Comparison of ENCODE assay signal across 1 cellular context in the genomic region with DNA sequence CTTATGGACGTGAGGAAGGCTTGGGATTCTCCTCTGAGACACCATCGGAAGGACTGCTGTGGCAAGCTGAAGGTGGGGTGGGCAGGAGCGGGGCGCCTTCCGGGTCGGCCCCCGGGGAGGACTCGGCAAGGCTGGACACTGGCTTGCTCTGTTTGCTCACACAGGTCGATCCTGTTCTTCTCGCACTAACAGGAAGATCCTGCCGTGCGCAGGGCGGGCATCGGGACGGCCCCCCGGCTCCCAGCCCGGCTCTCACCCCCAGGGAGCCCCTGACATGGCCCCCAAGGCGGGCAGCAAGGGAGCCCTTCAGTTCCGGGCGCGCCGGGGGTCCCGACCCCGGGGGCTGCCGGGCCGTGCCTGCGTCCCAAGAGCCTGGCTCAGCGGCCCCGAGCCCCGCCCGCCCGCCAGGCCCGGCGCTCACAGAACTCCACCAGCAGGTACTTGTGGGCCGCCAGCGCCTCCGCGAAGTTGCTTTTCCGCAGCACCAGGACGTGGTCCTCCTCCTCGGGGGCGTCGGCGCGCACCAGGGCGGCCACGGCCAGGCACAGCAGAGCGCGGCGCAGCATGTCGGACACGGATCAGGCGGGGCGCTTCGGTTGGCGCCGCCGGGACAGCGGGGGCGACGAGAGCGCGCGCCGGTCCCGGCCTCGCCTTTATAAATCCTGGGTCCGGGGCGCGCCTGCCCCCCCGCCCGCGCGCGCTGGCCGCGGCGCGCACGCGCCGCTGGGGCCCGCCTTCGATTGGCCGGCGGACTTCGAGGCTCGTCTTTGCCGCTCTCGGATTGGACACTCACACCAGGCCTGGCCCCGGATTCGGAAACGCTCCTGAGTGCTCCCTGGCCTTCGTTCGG.
TF ChIP-seq lines count a peak whose summit lies in the region.

Gene P4HB (minus strand): TSS at position 630 of the 850 bp plus-strand sequence. CDS start 64 bp downstream, at position 566.

TF ChIP-seq in H1, 55 proteins besides CTCF, POLR2A, EP300 and RAD21:
- TF ChIP-seq HDAC2 (IDR thresholded peaks at IDR 0.05; ENCODE audit: borderline replicate concordance in 1 of 2, low read depth in 2 of 2, low read length in 2 of 2): no peak; a peak in 1 of 4 replicates
- TF ChIP-seq BACH1 (IDR thresholded peaks at IDR 0.05; ENCODE audit: low read length): no peak
- peak; percentile 80 for TF ChIP-seq KDM4A (IDR thresholded peaks at IDR 0.05; ENCODE audit: low read depth, low read length, severe bottlenecking)
- no peak for TF ChIP-seq BCL11A (IDR thresholded peaks at IDR 0.05; ENCODE audit: low read depth in 2 of 2, low read length in 2 of 2)
- no peak for TF ChIP-seq RXRA (IDR thresholded peaks at IDR 0.05; ENCODE audit: insufficient read depth, low read depth, low read length)
- no peak for TF ChIP-seq SP2 (IDR thresholded peaks at IDR 0.05; ENCODE audit: low read length)
- TF ChIP-seq PHF8 (conservative IDR thresholded peaks at IDR 0.05; ENCODE audit: low read depth, low read length): peak; percentile 90
- peak; percentile 35 for TF ChIP-seq NRF1 (IDR thresholded peaks at IDR 0.05; ENCODE audit: low read depth, low read length)
- no peak for TF ChIP-seq GTF2F1 (IDR thresholded peaks at IDR 0.05; ENCODE audit: borderline replicate concordance, low read depth, low read length)
- TF ChIP-seq CREB1 (IDR thresholded peaks at IDR 0.05): no peak
- TF ChIP-seq POU5F1 (IDR thresholded peaks at IDR 0.05; ENCODE audit: low read depth, low read length): no peak
- peak; percentile 62; the same call in 1 of the 2 replicates for TF ChIP-seq EGR1 (IDR thresholded peaks at IDR 0.05; ENCODE audit: borderline replicate concordance, low read depth, low read length)
- no peak for TF ChIP-seq KDM5A (IDR thresholded peaks at IDR 0.05; ENCODE audit: low read length)
- TF ChIP-seq SUZ12 (IDR thresholded peaks at IDR 0.05; ENCODE audit: low read length): no peak
- TF ChIP-seq MAFK (IDR thresholded peaks at IDR 0.05; ENCODE audit: low read depth, low read length): no peak
- TF ChIP-seq YY1 (IDR thresholded peaks at IDR 0.05; ENCODE audit: low read depth, low read length): no peak
- no peak for TF ChIP-seq EZH2 (IDR thresholded peaks at IDR 0.05; ENCODE audit: low read depth, low read length, severe bottlenecking)
- TF ChIP-seq SP1 (IDR thresholded peaks at IDR 0.05; ENCODE audit: low read depth, low read length): no peak
- no peak for TF ChIP-seq E2F6 (IDR thresholded peaks at IDR 0.05)
- TF ChIP-seq BRCA1 (IDR thresholded peaks at IDR 0.05; ENCODE audit: low read depth, low read length): no peak
- TF ChIP-seq CTBP2 (IDR thresholded peaks at IDR 0.05; ENCODE audit: borderline replicate concordance, insufficient read depth, insufficient read length, low read length): no peak
- no peak for TF ChIP-seq SP4 (IDR thresholded peaks at IDR 0.05; ENCODE audit: low read length)
- no peak for TF ChIP-seq SIRT6 (IDR thresholded peaks at IDR 0.05; ENCODE audit: low read length)
- TF ChIP-seq, protein P1, sequence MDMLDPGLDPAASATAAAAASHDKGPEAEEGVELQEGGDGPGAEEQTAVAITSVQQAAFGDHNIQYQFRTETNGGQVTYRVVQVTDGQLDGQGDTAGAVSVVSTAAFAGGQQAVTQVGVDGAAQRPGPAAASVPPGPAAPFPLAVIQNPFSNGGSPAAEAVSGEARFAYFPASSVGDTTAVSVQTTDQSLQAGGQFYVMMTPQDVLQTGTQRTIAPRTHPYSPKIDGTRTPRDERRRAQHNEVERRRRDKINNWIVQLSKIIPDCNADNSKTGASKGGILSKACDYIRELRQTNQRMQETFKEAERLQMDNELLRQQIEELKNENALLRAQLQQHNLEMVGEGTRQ (IDR thresholded peaks at IDR 0.05; ENCODE audit: low read length): no peak
- no peak for TF ChIP-seq CEBPB (IDR thresholded peaks at IDR 0.05; ENCODE audit: low read depth, low read length)
- TF ChIP-seq GABPA (IDR thresholded peaks at IDR 0.05; ENCODE audit: borderline replicate concordance, insufficient read depth, low read length): no peak
- TF ChIP-seq POLR2AphosphoS5 (IDR thresholded peaks at IDR 0.05; ENCODE audit: low read depth, low read length): peak; percentile 72
- no peak for TF ChIP-seq HDAC6 (IDR thresholded peaks at IDR 0.05; ENCODE audit: low read depth, low read length)
- no peak for TF ChIP-seq RFX5 (IDR thresholded peaks at IDR 0.05; ENCODE audit: borderline replicate concordance, low read depth, low read length)
- TF ChIP-seq SIX5 (IDR thresholded peaks at IDR 0.05; ENCODE audit: low read depth, low read length): no peak
- TF ChIP-seq TEAD4 (IDR thresholded peaks at IDR 0.05; ENCODE audit: low read depth, low read length): no peak
- TF ChIP-seq SAP30 (IDR thresholded peaks at IDR 0.05; ENCODE audit: insufficient read depth, insufficient replicate concordance, low read length): no peak
- no peak for TF ChIP-seq ASH2L (IDR thresholded peaks at IDR 0.05; ENCODE audit: low read length)
- no peak for TF ChIP-seq TCF12 (IDR thresholded peaks at IDR 0.05; ENCODE audit: low read depth, low read length)
- TF ChIP-seq FOSL1 (IDR thresholded peaks at IDR 0.05; ENCODE audit: insufficient read depth, low read depth, low read length): no peak
- 0 out of 2 replicates have a peak, but pooled peaks have one; percentile 28 for TF ChIP-seq RBBP5 (IDR thresholded peaks at IDR 0.05; ENCODE audit: borderline replicate concordance, low read depth, low read length)
- peak; percentile 43 for TF ChIP-seq TAF7 (optimal IDR thresholded peaks at IDR 0.05; ENCODE audit: borderline replicate concordance, low read depth, low read length)
- TF ChIP-seq CBX5 (IDR thresholded peaks at IDR 0.05; ENCODE audit: low read depth, low read length): no peak
- TF ChIP-seq SIN3A (conservative IDR thresholded peaks at IDR 0.05 in 1 of 2, IDR thresholded peaks at IDR 0.05 in 1 of 2; ENCODE audit: low read depth in 1 of 2, low read length in 2 of 2): 0 out of 4 replicates have a peak, but pooled peaks have one; percentile 2 to 57
- TF ChIP-seq CHD1 (IDR thresholded peaks at IDR 0.05; ENCODE audit: low read depth, low read length): no peak
- TF ChIP-seq NANOG (IDR thresholded peaks at IDR 0.05; ENCODE audit: insufficient read depth, low read depth, low read length, poor library complexity, severe bottlenecking): no peak
- TF ChIP-seq, protein P2, sequence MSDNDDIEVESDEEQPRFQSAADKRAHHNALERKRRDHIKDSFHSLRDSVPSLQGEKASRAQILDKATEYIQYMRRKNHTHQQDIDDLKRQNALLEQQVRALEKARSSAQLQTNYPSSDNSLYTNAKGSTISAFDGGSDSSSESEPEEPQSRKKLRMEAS (IDR thresholded peaks at IDR 0.05): no peak
- no peak for TF ChIP-seq ATF2 (IDR thresholded peaks at IDR 0.05; ENCODE audit: low read length)
- no peak for TF ChIP-seq CHD7 (IDR thresholded peaks at IDR 0.05; ENCODE audit: insufficient replicate concordance, low read length)
- no peak for TF ChIP-seq JUN (IDR thresholded peaks at IDR 0.05; ENCODE audit: low read depth, low read length)
- TF ChIP-seq RNF2 (IDR thresholded peaks at IDR 0.05; ENCODE audit: borderline replicate concordance, low read depth, low read length, missing control alignments, poor library complexity, severe bottlenecking): no peak
- TF ChIP-seq ATF3 (IDR thresholded peaks at IDR 0.05; ENCODE audit: insufficient read depth, low read depth, low read length): no peak
- TF ChIP-seq ZNF274 (IDR thresholded peaks at IDR 0.05; ENCODE audit: borderline replicate concordance, extremely low read depth, low read length): no peak
- TF ChIP-seq CBX8 (IDR thresholded peaks at IDR 0.05; ENCODE audit: borderline replicate concordance, low read depth, low read length): no peak
- peak; percentile 68 for TF ChIP-seq TAF1 (IDR thresholded peaks at IDR 0.05; ENCODE audit: low read depth, low read length)
- no peak for TF ChIP-seq JUND (IDR thresholded peaks at IDR 0.05; ENCODE audit: low read length)
- TF ChIP-seq KDM1A (IDR thresholded peaks at IDR 0.05; ENCODE audit: borderline replicate concordance, low read length): no peak
- TF ChIP-seq SRF (IDR thresholded peaks at IDR 0.05; ENCODE audit: low read depth, low read length): no peak
- no peak for TF ChIP-seq CHD2 (IDR thresholded peaks at IDR 0.05; ENCODE audit: low read length)
- peak; percentile 66; the same call in 1 of the 2 replicates for TF ChIP-seq TBP (IDR thresholded peaks at IDR 0.05; ENCODE audit: low read depth, low read length)
